Comparison of ENCODE assay signal across 1 cellular context in genomic region chr1:203655656-203656055, GRCh38.
TF ChIP-seq lines count a peak whose summit lies in the region.

No MANE protein-coding gene starts in this region.

TF ChIP-seq in IMR-90, 13 proteins besides CTCF, POLR2A, EP300 and RAD21:
- TF ChIP-seq MAFK (IDR thresholded peaks at IDR 0.05; ENCODE audit: low read depth, low read length), result no peak
- no peak for TF ChIP-seq CEBPB (IDR thresholded peaks at IDR 0.05; ENCODE audit: low read depth, low read length)
- no peak for TF ChIP-seq NFE2L2 (IDR thresholded peaks at IDR 0.05; ENCODE audit: low read depth, low read length)
- TF ChIP-seq, protein P1, sequence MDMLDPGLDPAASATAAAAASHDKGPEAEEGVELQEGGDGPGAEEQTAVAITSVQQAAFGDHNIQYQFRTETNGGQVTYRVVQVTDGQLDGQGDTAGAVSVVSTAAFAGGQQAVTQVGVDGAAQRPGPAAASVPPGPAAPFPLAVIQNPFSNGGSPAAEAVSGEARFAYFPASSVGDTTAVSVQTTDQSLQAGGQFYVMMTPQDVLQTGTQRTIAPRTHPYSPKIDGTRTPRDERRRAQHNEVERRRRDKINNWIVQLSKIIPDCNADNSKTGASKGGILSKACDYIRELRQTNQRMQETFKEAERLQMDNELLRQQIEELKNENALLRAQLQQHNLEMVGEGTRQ (IDR thresholded peaks at IDR 0.05; ENCODE audit: low read depth, low read length), result no peak
- TF ChIP-seq BHLHE40 (IDR thresholded peaks at IDR 0.05; ENCODE audit: low read depth, low read length), result no peak
- TF ChIP-seq CHD1 (IDR thresholded peaks at IDR 0.05; ENCODE audit: low read depth, low read length), result no peak
- TF ChIP-seq SMC3 (IDR thresholded peaks at IDR 0.05; ENCODE audit: low read depth, low read length), result no peak
- TF ChIP-seq FOS (IDR thresholded peaks at IDR 0.05; ENCODE audit: low read depth, low read length), result no peak
- TF ChIP-seq RFX5 (IDR thresholded peaks at IDR 0.05; ENCODE audit: low read depth, low read length), result no peak
- no peak for TF ChIP-seq MXI1 (IDR thresholded peaks at IDR 0.05; ENCODE audit: borderline replicate concordance, low read depth, low read length)
